ENCODE assay signal across 8 cellular contexts in the genomic region with DNA sequence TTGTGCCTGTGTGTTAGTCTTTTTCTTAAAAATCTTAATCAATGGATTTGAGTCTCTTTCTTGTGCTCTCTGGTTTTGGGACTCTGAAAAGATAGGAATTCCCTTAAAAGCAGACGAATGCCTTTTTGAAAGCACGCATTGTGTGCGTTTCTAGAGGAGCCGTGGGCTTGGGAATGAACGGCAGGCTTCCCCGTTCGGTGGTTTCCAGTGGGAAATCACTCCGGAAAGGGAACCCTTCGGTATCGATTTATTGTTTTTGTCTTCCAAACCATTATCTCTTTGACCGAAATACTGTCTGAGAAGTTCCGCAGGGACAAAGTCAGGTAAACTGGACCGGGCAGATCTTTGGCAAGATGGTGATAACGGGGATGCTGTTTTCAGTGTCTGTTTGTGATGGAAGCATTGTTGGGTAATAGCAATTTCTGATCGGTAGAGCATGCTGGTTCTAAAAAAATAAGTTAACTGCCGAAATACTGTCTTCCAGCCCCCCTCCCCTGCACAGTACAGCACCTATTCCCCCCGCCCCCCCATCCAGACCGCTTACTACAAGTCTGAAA. TPM values are rescaled to one million over a fixed set of nuclear protein-coding genes. Genes with fewer than 3 reads are reported as not detected.
A peak's percentile ranks its signal among the peaks of the same experiment; 100 is the strongest.
DNase-seq lines count a peak whose midpoint lies in the region; ATAC-seq and TF ChIP-seq lines count a peak whose summit lies in the region.

No MANE protein-coding gene starts in this region.

- peaks cover 5% of the 10 kb centered on the region for H3K4me1 ChIP-seq in SJCRH30
- peaks cover 40 to 43% of the 10 kb centered on the region in 2 donors for H3K4me1 ChIP-seq in gastrocnemius medialis

- intact Hi-C loops in gastrocnemius medialis (cut with DNase I; ENCODE audit: low total_unique reads), result loop anchor here (2.0 to 10.0 kb wide), 3 partner anchors 122 to 704 kb away; no protein-coding TSS in a partner anchor

- H3K36me3 ChIP-seq in SJCRH30 (no peaks in the 10 kb centered on the region), gastrocnemius medialis (no peaks in the 10 kb centered on the region)

- in situ Hi-C loops in gastrocnemius medialis (cut with MboI; ENCODE audit: low sequenced_read_pairs in 4 of 4), result loop anchor here in 1 of 4 donors (25.0 kb wide), 1 partner anchor 106 kb away; no protein-coding TSS in a partner anchor

- TF ChIP-seq POLR2A in gastrocnemius medialis (IDR thresholded peaks at IDR 0.05), result no peak

- H3K27ac ChIP-seq in SJCRH30, result peak overlapping the region; percentile 63
- peak overlapping the region; percentile 86 to 100 (median 96) for H3K27ac ChIP-seq in gastrocnemius medialis

- no peaks in the 10 kb centered on the region for H3K9me3 ChIP-seq in SJCRH30 (replicated peaks)
- H3K9me3 ChIP-seq in gastrocnemius medialis, result no peaks in the 10 kb centered on the region

- no peak for ATAC-seq in gastrocnemius medialis
- no peak for ATAC-seq in HG02981 (IDR thresholded peaks at IDR 0.05; ENCODE audit: unreplicated experiment)

- no peaks in the 10 kb centered on the region for H3K27me3 ChIP-seq in SJCRH30
- no peaks in the 10 kb centered on the region for H3K27me3 ChIP-seq in gastrocnemius medialis

- TF ChIP-seq CTCF in foreskin fibroblast (IDR thresholded peaks at IDR 0.05; ENCODE audit: low read depth, low read length) (no peak), gastrocnemius medialis (IDR thresholded peaks at IDR 0.05 in 4 of 5, conservative IDR thresholded peaks at IDR 0.05 in 1 of 5) (no peak)

- DNase-seq in NCI-H146 (lab: John Stamatoyannopoulos, UW) (peak; percentile 63), NCI-H146 treated with DMSO at 0.1 percent for 48 hours (lab: John Stamatoyannopoulos, UW; ENCODE audit: unreplicated experiment) (no peak), SJCRH30 (peak in 1 of 2 experiments; percentile 2), foreskin fibroblast (no peak), gastrocnemius medialis (no peak), dedifferentiated amniotic fluid mesenchymal stem cell (ENCODE audit: extremely low spot score) (no peak)
- no peak for DNase-seq in stimulated activated CD4-positive, alpha-beta T cell treated with anti-CD3 and anti-CD28 coated beads, Interleukin-1b, Interleukin-23, amount 100 ng/mL, for 48 hours

- H3K4me3 ChIP-seq in SJCRH30 (peak overlapping the region; percentile 88), foreskin fibroblast (ENCODE audit: low read depth in 1 of 2, low read length in 2 of 2) (peak overlapping the region; percentile 71 to 98), gastrocnemius medialis (peak overlapping the region; percentile 58 to 83 (median 79))

RNA-seq across cellular contexts. Expression of gene SETBP1, which starts 0.4 kb away (rescaled TPM):
- 10.5 and 11.9 TPM in 2 replicates for total RNA-seq in SJCRH30 (2014; rRNA removed; shearing (Covaris generic))
- total RNA-seq in gastrocnemius medialis, result 10 to 100 TPM in 3 of 4 donors, 1 to 10 TPM in 1; 9.2 to 20.0 (median 15.3) TPM
